Comparison of ENCODE assay signal across 9 cellular contexts in genomic region chr3:42247576-42248027, GRCh38. TPM values are rescaled to one million over a fixed set of nuclear protein-coding genes. Genes with fewer than 3 reads are reported as not detected.
DNase-seq lines count a peak whose midpoint lies in the region; ATAC-seq, FAIRE-seq and TF ChIP-seq lines count a peak whose summit lies in the region.
"Had no signal": no experiment of that assay in that cellular context is flagged by ENCODE, and none has a peak within 500 bp of the region (broad histone marks: within the 10 kb centered on the region; RNA-seq: fewer than 3 reads in every experiment).

No MANE protein-coding gene starts in this region.

- H3K4me3 ChIP-seq in bronchial epithelial cell (ENCODE audit: low read depth, low read length) (no peak overlapping the region), aorta (ENCODE audit: low read length in 2 of 2) (no peak overlapping the region)

- no peaks in the 10 kb centered on the region for H3K9me3 ChIP-seq in aorta (ENCODE audit: control insufficient read depth, low read length)

- FAIRE-seq in bronchial epithelial cell (lab: Jason Lieb, UNC): no peak

- ATAC-seq in WTC11: peak; percentile 80
- ATAC-seq in left colon: peak; percentile 61
- ATAC-seq in aorta (ENCODE audit: low FRiP score): no peak

- peak; percentile 11 for DNase-seq in DMS53 treated with DMSO at 0.1 percent for 48 hours (lab: John Stamatoyannopoulos, UW; ENCODE audit: unreplicated experiment)
- DNase-seq in H4 (ENCODE audit: low spot score): peak; percentile 28
- DNase-seq in NCI-H2029 treated with DMSO at 0.1 percent for 48 hours (lab: John Stamatoyannopoulos, UW): peak; percentile 66
- peak; percentile 75 for DNase-seq in WTC11 (ENCODE audit: low spot score)
- DNase-seq in bronchial epithelial cell (ENCODE audit: low read depth): peak; percentile 56
- DNase-seq in left colon: peak in 1 of 2 donors; percentile 46
- peak; percentile 21 to 41 (median 37) for DNase-seq in stimulated activated CD4-positive, alpha-beta T cell treated with anti-CD3 and anti-CD28 coated beads, TNF-alpha, amount 100 ng/mL, for 1 hour (ENCODE audit: low read depth in 3 of 3, low spot score in 1 of 3)
- no peak for DNase-seq in aorta

- POLR2A ChIA-PET in WTC11 (lab: Charles Lee): no interaction called here

- H3K4me1 ChIP-seq in aorta (ENCODE audit: control insufficient read depth in 1 of 2, insufficient read depth in 2 of 2, low read length in 2 of 2): no peaks in the 10 kb centered on the region

- no peaks in the 10 kb centered on the region for H3K4me1 Mint-ChIP-seq in WTC11

- CTCF ChIA-PET in WTC11 (lab: Charles Lee): interaction anchor here (0.6 to 4.1 kb wide), 23 partner anchors 13 to 1357 kb away, joined by 3 to 82 read pairs (median 4); partner anchors contain the start of gene VIPR1

- TF ChIP-seq CTCF in WTC11 (IDR thresholded peaks at IDR 0.05) (peak; percentile 68), bronchial epithelial cell (IDR thresholded peaks at IDR 0.05; ENCODE audit: insufficient read depth, low read length, severe bottlenecking) (peak; percentile 75)

- H3K27ac ChIP-seq in aorta (ENCODE audit: low read depth in 1 of 2, low read length in 2 of 2): no peak overlapping the region

- H3K36me3 Mint-ChIP-seq in WTC11: no peaks in the 10 kb centered on the region
- H3K36me3 Mint-ChIP-seq: activated naive CD8-positive, alpha-beta T cell had no signal

- 9 to 11% methylated on average over 9 of the region's 9 CpGs for WGBS in aorta, 2 donors

- H3K36me3 ChIP-seq in bronchial epithelial cell (ENCODE audit: control insufficient read depth, insufficient read depth, low read length): no peaks in the 10 kb centered on the region
- H3K36me3 ChIP-seq in aorta (ENCODE audit: control insufficient read depth in 1 of 2, insufficient read depth in 2 of 2, low read length in 1 of 2): no peaks in the 10 kb centered on the region

- H3K9me3 Mint-ChIP-seq in WTC11: no peaks in the 10 kb centered on the region

- intact Hi-C loops in left colon (cut with DNase I, micrococcal nuclease): loop anchor here in 1 of 2 donors (5.0 kb wide), 1 partner anchor 195 kb away; no protein-coding TSS in a partner anchor
- intact Hi-C loops in aorta (cut with DNase I): loop anchor here (5.0 kb wide), 2 partner anchors 195 to 300 kb away; no protein-coding TSS in a partner anchor

- H3K4me3 Mint-ChIP-seq in WTC11: no peak overlapping the region
- H3K4me3 Mint-ChIP-seq: activated naive CD8-positive, alpha-beta T cell had no signal

- H3K27ac Mint-ChIP-seq in WTC11: no peak overlapping the region
- H3K27ac Mint-ChIP-seq: activated naive CD8-positive, alpha-beta T cell had no signal

- H3K27me3 ChIP-seq in bronchial epithelial cell (ENCODE audit: control insufficient read depth, insufficient read depth, low read length) (peaks cover 4% of the 10 kb centered on the region), aorta (ENCODE audit: control insufficient read depth in 1 of 2, insufficient read depth in 2 of 2, low read length in 1 of 2) (no peaks in the 10 kb centered on the region)

- peaks cover 20% of the 10 kb centered on the region for H3K27me3 Mint-ChIP-seq in WTC11 (ENCODE audit: low read depth)

TF ChIP-seq in WTC11, 78 proteins besides CTCF, POLR2A, EP300 and RAD21:
- TF ChIP-seq MLX (CRISPR knock-in tag; IDR thresholded peaks at IDR 0.05): no peak
- no peak for TF ChIP-seq ZNF416 (CRISPR knock-in tag; IDR thresholded peaks at IDR 0.05)
- no peak for TF ChIP-seq NFYB (CRISPR knock-in tag; conservative IDR thresholded peaks at IDR 0.05; ENCODE audit: low read depth)
- TF ChIP-seq ZNF423 (CRISPR knock-in tag; IDR thresholded peaks at IDR 0.05): no peak
- no peak for TF ChIP-seq ZNF121 (CRISPR knock-in tag; IDR thresholded peaks at IDR 0.05)
- TF ChIP-seq TEAD4 (CRISPR knock-in tag; IDR thresholded peaks at IDR 0.05): no peak

RNA-seq across cellular contexts. Expression of gene CCK, which starts 18.4 kb away (rescaled TPM):
- total RNA-seq in H4 (2014; rRNA removed; shearing (Covaris generic)): not detected in 2 replicates
- total RNA-seq in WTC11 (2021) (0.50 to 1.1 TPM (median 0.94 TPM) in 3 replicates), bronchial epithelial cell (1.1 and 2.7 TPM in 2 replicates), left colon (not detected), aorta (not detected)
- under 1 TPM in 1 of 2 donors, not detected in 1; 0.63 TPM for polyA plus RNA-seq in aorta

Comparison
In these comparisons a context has a peak if more than half of its experiments do, and no peak if none do; other contexts are left out.
1. DNase-seq: peak in DMS53 treated with DMSO at 0.1 percent for 48 hours (single experiment), H4 (single experiment), NCI-H2029 treated with DMSO at 0.1 percent for 48 hours (single experiment), WTC11 (single experiment), bronchial epithelial cell (single experiment) and stimulated activated CD4-positive, alpha-beta T cell treated with anti-CD3 and anti-CD28 coated beads, TNF-alpha, amount 100 ng/mL, for 1 hour (3 of 3); none in aorta (0 of 2).